In the genomic region with DNA sequence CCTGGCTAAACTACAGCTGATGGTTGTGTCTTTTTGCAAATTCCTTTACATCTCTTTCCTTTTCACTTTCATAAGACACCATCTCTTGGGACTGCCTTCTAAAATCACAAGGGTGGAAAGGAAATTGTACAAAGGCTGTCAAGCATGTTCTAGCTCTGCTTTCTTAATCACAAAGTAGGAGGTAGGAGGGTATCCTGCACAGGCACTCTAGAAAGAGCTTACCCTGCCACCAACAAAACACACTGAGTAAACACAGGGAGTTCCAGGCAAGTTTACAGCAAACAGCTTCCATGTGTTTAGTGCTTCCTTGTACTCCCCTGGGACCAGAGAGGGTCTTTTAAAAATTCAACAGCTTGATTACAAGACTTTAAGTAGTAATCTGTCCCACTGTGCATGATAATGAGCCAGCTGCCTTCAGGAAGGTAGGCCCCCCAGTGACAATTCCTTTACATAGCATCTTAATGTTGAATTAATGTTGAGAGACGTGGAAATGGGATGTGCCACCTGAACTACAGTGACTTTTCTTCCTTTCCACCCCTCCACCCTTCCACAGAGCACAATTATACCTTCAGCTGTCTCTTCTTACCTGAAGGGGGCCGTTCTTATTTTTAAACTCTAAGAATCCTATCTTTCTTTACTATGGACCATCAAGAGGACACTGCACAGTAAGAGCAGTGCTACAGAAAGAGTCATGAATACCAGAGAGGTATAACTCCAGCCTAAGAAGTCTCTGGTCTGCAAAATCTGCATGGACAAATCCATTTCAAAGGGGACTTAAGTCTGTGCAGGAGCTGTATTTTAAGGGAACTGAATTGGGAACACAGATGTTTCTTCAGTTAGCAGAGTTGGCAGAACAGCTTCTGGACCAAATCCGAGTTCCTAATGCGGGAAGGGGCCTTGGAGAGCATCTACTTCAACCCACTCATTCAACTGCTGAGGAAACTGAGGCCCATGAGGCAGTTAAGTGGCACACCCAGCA, we compare ENCODE assay signal across 8 cellular contexts. TPM values are rescaled to one million over a fixed set of nuclear protein-coding genes. Genes with fewer than 3 reads are reported as not detected.
DNase-seq lines count a peak whose midpoint lies in the region; ATAC-seq, FAIRE-seq and TF ChIP-seq lines count a peak whose summit lies in the region.

No MANE protein-coding gene starts in this region.

- peaks cover 15% of the 10 kb centered on the region for H3K4me1 ChIP-seq in rectal smooth muscle tissue (ENCODE audit: control insufficient read depth, insufficient read depth, low read length)

- in situ Hi-C loops in G401 (cut with HindIII; ENCODE audit: low sequenced_read_pairs) = no loop called here

- peak overlapping the region; percentile 72 for H3K4me3 ChIP-seq in rectal smooth muscle tissue (ENCODE audit: low read length)

- no peak for FAIRE-seq in GM12892 (lab: Jason Lieb, UNC)

- no peak for ATAC-seq in GM19452 (IDR thresholded peaks at IDR 0.05; ENCODE audit: unreplicated experiment)

- TF ChIP-seq POLR2A in GM12892 (IDR thresholded peaks at IDR 0.05; ENCODE audit: low read depth, low read length) = no peak

- peak overlapping the region; percentile 23 for H3K27ac ChIP-seq in rectal smooth muscle tissue (ENCODE audit: low read depth, low read length)

- peak overlapping the region; percentile 74 for H3K9ac ChIP-seq in rectal smooth muscle tissue (ENCODE audit: low read length)

- peak; percentile 92 for DNase-seq in NCI-H2029 treated with DMSO at 0.1 percent for 48 hours (lab: John Stamatoyannopoulos, UW)
- DNase-seq in NCI-H2029 (lab: John Stamatoyannopoulos, UW) = no peak
- DNase-seq in RPMI8226 = peak; percentile 45
- peak; percentile 26 for DNase-seq in glomerular visceral epithelial cell (ENCODE audit: extremely low spot score)
- no peak for DNase-seq in G401 (ENCODE audit: low spot score)
- no peak for DNase-seq in GM12892 (ENCODE audit: insufficient read length)

- no peaks in the 10 kb centered on the region for H3K27me3 ChIP-seq in rectal smooth muscle tissue (ENCODE audit: control insufficient read depth, insufficient read depth, low read length)

- no peaks in the 10 kb centered on the region for H3K36me3 ChIP-seq in rectal smooth muscle tissue (ENCODE audit: control insufficient read depth, insufficient read depth, low read length)

RNA-seq across cellular contexts. Expression of gene PLPP3, which starts 2.2 kb away (rescaled TPM):
- total RNA-seq in G401 (2014; rRNA removed; shearing (Covaris generic)) = not detected in 2 replicates
- polyA plus RNA-seq in GM12892 (2012; ENCODE audit: missing spikeins) = 0.36 TPM

Comparison
In these comparisons a context has a peak if more than half of its experiments do, and no peak if none do; other contexts are left out.
1. DNase-seq: peak in NCI-H2029 treated with DMSO at 0.1 percent for 48 hours (single experiment), RPMI8226 (single experiment) and glomerular visceral epithelial cell (single experiment); none in NCI-H2029 (single experiment), G401 (single experiment) and GM12892 (single experiment).